In the genomic region with DNA sequence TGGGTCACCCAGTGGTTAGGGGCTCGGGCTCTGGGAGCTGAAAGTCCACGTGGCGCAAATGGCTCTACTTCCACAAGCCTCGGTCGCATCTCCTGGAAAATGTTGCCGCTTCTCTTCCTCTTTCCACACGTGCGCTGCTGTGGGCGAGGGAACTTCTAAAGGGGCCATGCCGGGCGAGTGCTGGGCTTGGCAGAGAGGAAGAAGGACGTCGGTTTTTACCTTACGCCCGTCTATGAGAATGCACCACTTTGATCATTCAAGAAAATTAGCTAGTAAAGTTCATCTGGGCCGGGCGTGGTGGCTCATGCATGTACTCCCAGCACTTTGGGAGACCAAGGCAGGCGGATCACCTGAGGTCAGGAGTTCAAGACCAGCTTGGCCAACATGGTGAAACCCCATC, we compare ENCODE assay signal across 26 cellular contexts.
"Had no signal": no experiment of that assay in that cellular context is flagged by ENCODE, and none has a peak within 500 bp of the region (broad histone marks: within the 10 kb centered on the region; RNA-seq: fewer than 3 reads in every experiment).

No MANE protein-coding gene starts in this region.

- DNase-seq: activated effector memory CD4-positive, alpha-beta T cell treated with anti-CD3 and anti-CD28 coated beads, Interleukin-2, amount 50 U/mL, for 16 hours; activated effector memory CD4-positive, alpha-beta T cell treated with Interleukin-2 at 50 U/mL for 16 hours; activated gamma-delta T cell; activated gamma-delta T cell treated with Interleukin-2 at 50 U/mL for 16 hours; activated naive CD4-positive, alpha-beta T cell; activated naive CD4-positive, alpha-beta T cell treated with anti-CD3 and anti-CD28 coated beads for 36 hours; activated naive CD4-positive, alpha-beta T cell treated with anti-CD3 and anti-CD28 coated beads, Interleukin-2, amount 10 ng/mL, durations not matched to agents 7 days and 5 days; activated naive CD4-positive, alpha-beta T cell treated with anti-CD3 and anti-CD28 coated beads, Interleukin-2, amount 50 U/mL, for 16 hours; activated naive CD4-positive, alpha-beta T cell treated with Interleukin-2 at 50 U/mL for 16 hours; activated naive CD8-positive, alpha-beta T cell treated with anti-CD3 and anti-CD28 coated beads for 36 hours; activated naive CD8-positive, alpha-beta T cell treated with anti-CD3 and anti-CD28 coated beads, Interleukin-2, amount 10 ng/mL, durations not matched to agents 7 days and 5 days; activated naive CD8-positive, alpha-beta T cell treated with anti-CD3 and anti-CD28 coated beads, Interleukin-2, amount 50 U/mL, for 24 hours; activated T-cell treated with anti-CD3 and anti-CD28 coated beads, Interleukin-2, amount 50 U/mL, for 24 hours; activated T-cell treated with anti-CD3 and anti-CD28 coated beads, Interleukin-2, amount 50 U/mL, for 4 hours; activated T-cell treated with anti-CD3 and anti-CD28 coated beads, Interleukin-2, amount 50 U/mL, for 48 hours; activated T-cell treated with anti-CD3 and anti-CD28 coated beads, Interleukin-2, amount 50 U/mL, for 72 hours; adrenal gland; amniotic stem cell; amygdala; anterior cingulate cortex; aorta; body of pancreas; brain microvascular endothelial cell; caudate nucleus; central memory CD4-positive, alpha-beta T cell; cerebellar nuclear complex had no signal
